2 cellular contexts compared by ENCODE assay signal in the genomic region with DNA sequence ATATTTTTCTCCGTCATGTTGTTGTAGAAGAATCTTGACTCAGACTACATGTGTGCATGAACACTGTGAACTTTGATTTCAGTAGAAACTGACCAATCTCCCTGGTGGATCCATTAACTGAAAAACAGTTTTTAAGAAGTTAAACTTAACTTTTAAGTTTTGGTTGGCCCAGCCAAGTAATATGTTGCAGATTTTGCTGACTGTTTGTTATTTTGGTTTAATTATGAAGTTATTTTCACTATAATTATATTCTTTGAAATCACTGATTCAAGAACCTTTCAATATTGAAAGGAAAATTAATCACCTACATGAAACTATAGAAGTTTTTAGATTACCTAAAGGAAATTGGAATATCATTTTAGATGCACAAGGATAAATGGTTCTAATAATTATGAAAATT.
TF ChIP-seq lines count a peak whose summit lies in the region.

No MANE protein-coding gene starts in this region.

TF ChIP-seq in A549, 52 proteins besides CTCF, POLR2A, EP300 and RAD21 (continued from another document):
- TF ChIP-seq, protein P1, sequence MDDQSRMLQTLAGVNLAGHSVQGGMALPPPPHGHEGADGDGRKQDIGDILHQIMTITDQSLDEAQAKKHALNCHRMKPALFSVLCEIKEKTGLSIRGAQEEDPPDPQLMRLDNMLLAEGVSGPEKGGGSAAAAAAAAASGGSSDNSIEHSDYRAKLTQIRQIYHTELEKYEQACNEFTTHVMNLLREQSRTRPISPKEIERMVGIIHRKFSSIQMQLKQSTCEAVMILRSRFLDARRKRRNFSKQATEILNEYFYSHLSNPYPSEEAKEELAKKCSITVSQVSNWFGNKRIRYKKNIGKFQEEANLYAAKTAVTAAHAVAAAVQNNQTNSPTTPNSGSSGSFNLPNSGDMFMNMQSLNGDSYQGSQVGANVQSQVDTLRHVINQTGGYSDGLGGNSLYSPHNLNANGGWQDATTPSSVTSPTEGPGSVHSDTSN (IDR thresholded peaks at IDR 0.05): no peak
- TF ChIP-seq MAFK (IDR thresholded peaks at IDR 0.05; ENCODE audit: partially characterized antibody) (peak; percentile 76), SREBF2 (IDR thresholded peaks at IDR 0.05) (no peak)

TF ChIP-seq in K562, 482 proteins besides CTCF, POLR2A, EP300 and RAD21 (continued from another document):
- TF ChIP-seq, protein P2, sequence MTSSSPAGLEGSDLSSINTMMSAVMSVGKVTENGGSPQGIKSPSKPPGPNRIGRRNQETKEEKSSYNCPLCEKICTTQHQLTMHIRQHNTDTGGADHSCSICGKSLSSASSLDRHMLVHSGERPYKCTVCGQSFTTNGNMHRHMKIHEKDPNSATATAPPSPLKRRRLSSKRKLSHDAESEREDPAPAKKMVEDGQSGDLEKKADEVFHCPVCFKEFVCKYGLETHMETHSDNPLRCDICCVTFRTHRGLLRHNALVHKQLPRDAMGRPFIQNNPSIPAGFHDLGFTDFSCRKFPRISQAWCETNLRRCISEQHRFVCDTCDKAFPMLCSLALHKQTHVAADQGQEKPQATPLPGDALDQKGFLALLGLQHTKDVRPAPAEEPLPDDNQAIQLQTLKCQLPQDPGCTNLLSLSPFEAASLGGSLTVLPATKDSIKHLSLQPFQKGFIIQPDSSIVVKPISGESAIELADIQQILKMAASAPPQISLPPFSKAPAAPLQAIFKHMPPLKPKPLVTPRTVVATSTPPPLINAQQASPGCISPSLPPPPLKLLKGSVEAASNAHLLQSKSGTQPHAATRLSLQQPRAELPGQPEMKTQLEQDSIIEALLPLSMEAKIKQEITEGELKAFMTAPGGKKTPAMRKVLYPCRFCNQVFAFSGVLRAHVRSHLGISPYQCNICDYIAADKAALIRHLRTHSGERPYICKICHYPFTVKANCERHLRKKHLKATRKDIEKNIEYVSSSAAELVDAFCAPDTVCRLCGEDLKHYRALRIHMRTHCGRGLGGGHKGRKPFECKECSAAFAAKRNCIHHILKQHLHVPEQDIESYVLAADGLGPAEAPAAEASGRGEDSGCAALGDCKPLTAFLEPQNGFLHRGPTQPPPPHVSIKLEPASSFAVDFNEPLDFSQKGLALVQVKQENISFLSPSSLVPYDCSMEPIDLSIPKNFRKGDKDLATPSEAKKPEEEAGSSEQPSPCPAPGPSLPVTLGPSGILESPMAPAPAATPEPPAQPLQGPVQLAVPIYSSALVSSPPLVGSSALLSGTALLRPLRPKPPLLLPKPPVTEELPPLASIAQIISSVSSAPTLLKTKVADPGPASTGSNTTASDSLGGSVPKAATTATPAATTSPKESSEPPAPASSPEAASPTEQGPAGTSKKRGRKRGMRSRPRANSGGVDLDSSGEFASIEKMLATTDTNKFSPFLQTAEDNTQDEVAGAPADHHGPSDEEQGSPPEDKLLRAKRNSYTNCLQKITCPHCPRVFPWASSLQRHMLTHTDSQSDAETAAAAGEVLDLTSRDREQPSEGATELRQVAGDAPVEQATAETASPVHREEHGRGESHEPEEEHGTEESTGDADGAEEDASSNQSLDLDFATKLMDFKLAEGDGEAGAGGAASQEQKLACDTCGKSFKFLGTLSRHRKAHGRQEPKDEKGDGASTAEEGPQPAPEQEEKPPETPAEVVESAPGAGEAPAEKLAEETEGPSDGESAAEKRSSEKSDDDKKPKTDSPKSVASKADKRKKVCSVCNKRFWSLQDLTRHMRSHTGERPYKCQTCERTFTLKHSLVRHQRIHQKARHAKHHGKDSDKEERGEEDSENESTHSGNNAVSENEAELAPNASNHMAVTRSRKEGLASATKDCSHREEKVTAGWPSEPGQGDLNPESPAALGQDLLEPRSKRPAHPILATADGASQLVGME (CRISPR knock-in tag; IDR thresholded peaks at IDR 0.05): no peak
- TF ChIP-seq MCM3 (IDR thresholded peaks at IDR 0.05) (no peak), SP1 (CRISPR knock-in tag; IDR thresholded peaks at IDR 0.05) (no peak), PTTG1 (tag; IDR thresholded peaks at IDR 0.05; ENCODE audit: low read depth) (no peak), CBFB (CRISPR knock-in tag; IDR thresholded peaks at IDR 0.05) (no peak), SIN3A (IDR thresholded peaks at IDR 0.05; ENCODE audit: borderline replicate concordance in 2 of 2, control insufficient read depth in 1 of 2, low read depth in 2 of 2, low read length in 2 of 2) (no peak), CBFA2T3 (IDR thresholded peaks at IDR 0.05) (no peak), C11orf30 (IDR thresholded peaks at IDR 0.05; ENCODE audit: low read depth) (peak; percentile 44)
- TF ChIP-seq, protein P3, sequence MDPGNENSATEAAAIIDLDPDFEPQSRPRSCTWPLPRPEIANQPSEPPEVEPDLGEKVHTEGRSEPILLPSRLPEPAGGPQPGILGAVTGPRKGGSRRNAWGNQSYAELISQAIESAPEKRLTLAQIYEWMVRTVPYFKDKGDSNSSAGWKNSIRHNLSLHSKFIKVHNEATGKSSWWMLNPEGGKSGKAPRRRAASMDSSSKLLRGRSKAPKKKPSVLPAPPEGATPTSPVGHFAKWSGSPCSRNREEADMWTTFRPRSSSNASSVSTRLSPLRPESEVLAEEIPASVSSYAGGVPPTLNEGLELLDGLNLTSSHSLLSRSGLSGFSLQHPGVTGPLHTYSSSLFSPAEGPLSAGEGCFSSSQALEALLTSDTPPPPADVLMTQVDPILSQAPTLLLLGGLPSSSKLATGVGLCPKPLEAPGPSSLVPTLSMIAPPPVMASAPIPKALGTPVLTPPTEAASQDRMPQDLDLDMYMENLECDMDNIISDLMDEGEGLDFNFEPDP (CRISPR knock-in tag; IDR thresholded peaks at IDR 0.05): no peak
- TF ChIP-seq, protein P4, sequence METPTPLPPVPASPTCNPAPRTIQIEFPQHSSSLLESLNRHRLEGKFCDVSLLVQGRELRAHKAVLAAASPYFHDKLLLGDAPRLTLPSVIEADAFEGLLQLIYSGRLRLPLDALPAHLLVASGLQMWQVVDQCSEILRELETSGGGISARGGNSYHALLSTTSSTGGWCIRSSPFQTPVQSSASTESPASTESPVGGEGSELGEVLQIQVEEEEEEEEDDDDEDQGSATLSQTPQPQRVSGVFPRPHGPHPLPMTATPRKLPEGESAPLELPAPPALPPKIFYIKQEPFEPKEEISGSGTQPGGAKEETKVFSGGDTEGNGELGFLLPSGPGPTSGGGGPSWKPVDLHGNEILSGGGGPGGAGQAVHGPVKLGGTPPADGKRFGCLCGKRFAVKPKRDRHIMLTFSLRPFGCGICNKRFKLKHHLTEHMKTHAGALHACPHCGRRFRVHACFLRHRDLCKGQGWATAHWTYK (CRISPR knock-in tag; IDR thresholded peaks at IDR 0.05): no peak
